Comparison of ENCODE assay signal across 9 cellular contexts in genomic region chr3:81643721-81644120, GRCh38.
DNase-seq lines count a peak whose midpoint lies in the region; ATAC-seq and TF ChIP-seq lines count a peak whose summit lies in the region.
"Had no signal": no experiment of that assay in that cellular context is flagged by ENCODE, and none has a peak within 500 bp of the region (broad histone marks: within the 10 kb centered on the region; RNA-seq: fewer than 3 reads in every experiment).

No MANE protein-coding gene starts in this region.

- H3K4me1 ChIP-seq in DND-41 (ENCODE audit: insufficient read depth, low read length): no peaks in the 10 kb centered on the region

- in situ Hi-C loops in T47D (cut with HindIII; ENCODE audit: low pct_unique_long_range_greater_than_20kb, low sequenced_read_pairs): no loop called here

- no peak for ATAC-seq in DND-41 (ENCODE audit: insufficient read depth, low read depth)
- no peak for ATAC-seq in HG02571 (IDR thresholded peaks at IDR 0.05; ENCODE audit: unreplicated experiment)
- no peak for ATAC-seq in T-helper 17 cell

- no peaks in the 10 kb centered on the region for H3K79me2 ChIP-seq in DND-41 (ENCODE audit: insufficient read depth, low read length)

- H3K36me3 ChIP-seq in DND-41 (ENCODE audit: insufficient read depth, low read length): peaks cover 79% of the 10 kb centered on the region

- H3K9me3 ChIP-seq in DND-41 (ENCODE audit: insufficient read depth, low read length, severe bottlenecking) (no peaks in the 10 kb centered on the region), T-helper 17 cell (ENCODE audit: control insufficient read depth, low read length, poor library complexity, severe bottlenecking) (no peaks in the 10 kb centered on the region)

- H3K27ac Mint-ChIP-seq in T-helper 17 cell: no peak overlapping the region
- H3K27ac Mint-ChIP-seq: T-helper 1 cell treated with Interleukin-12 subunit alpha and Interleukin-12 subunit beta and Interleukin-4 antibody, amounts not matched to agents 30 μg/mL and 1 μg/mL, for 36 hours had no signal

- peak; percentile 36 for TF ChIP-seq CTCF in DND-41 (IDR thresholded peaks at IDR 0.05; ENCODE audit: borderline replicate concordance, extremely low read depth, low read length, poor library complexity, severe bottlenecking)

- no peak overlapping the region for H3K4me3 ChIP-seq in DND-41 (ENCODE audit: low read depth in 1 of 2, low read length in 2 of 2)

- H3K27me3 ChIP-seq in DND-41 (ENCODE audit: insufficient read depth, low read length, poor library complexity): no peaks in the 10 kb centered on the region

- H3K4me2 ChIP-seq in DND-41 (ENCODE audit: insufficient read depth, low read length): no peak overlapping the region

- no peaks in the 10 kb centered on the region for H3K27me3 Mint-ChIP-seq in T-helper 17 cell

- no peaks in the 10 kb centered on the region for H3K36me3 Mint-ChIP-seq in T-helper 17 cell (ENCODE audit: low read depth)

- H2AFZ ChIP-seq in DND-41 (ENCODE audit: low read depth, low read length): no peak overlapping the region

- DNase-seq in DND-41 (no peak), MV-4-11 (lab: John Stamatoyannopoulos, UW) (peak; percentile 14), T47D (ENCODE audit: low read depth in 1 of 2, low spot score in 1 of 2) (peak; percentile 1 to 55), lung microvascular endothelial cell (ENCODE audit: low read depth in 2 of 2) (peak; percentile 31 to 55), T-helper 17 cell (no peak)
- no peak for DNase-seq in stimulated activated CD4-positive, alpha-beta T cell treated with anti-CD3 and anti-CD28 coated beads, Interleukin-2, amount 100 ng/mL, for 48 hours
- DNase-seq in NK-92 treated with Interleukin-12 subunit alpha and Interleukin-12 subunit beta, amount 100 ng/mL, for 24 hours (lab: John Stamatoyannopoulos, UW): no peak

- H3K9ac ChIP-seq in DND-41 (ENCODE audit: low read depth, low read length): no peak overlapping the region

- H4K20me1 ChIP-seq in DND-41 (ENCODE audit: insufficient read depth, low read length): no peaks in the 10 kb centered on the region

- no peak overlapping the region for H3K27ac ChIP-seq in DND-41 (ENCODE audit: low read length)

- no peak overlapping the region for H3K4me3 Mint-ChIP-seq in T-helper 17 cell
- H3K4me3 Mint-ChIP-seq: T-helper 1 cell treated with Interleukin-12 subunit alpha and Interleukin-12 subunit beta and Interleukin-4 antibody, amounts not matched to agents 30 μg/mL and 1 μg/mL, for 36 hours had no signal

- no peaks in the 10 kb centered on the region for H3K4me1 Mint-ChIP-seq in T-helper 17 cell

Comparison
In these comparisons a context has a peak if more than half of its experiments do, and no peak if none do; other contexts are left out.
1. DNase-seq: peak in MV-4-11 (single experiment), T47D (2 of 2) and lung microvascular endothelial cell (2 of 2); none in DND-41 (single experiment), stimulated activated CD4-positive, alpha-beta T cell treated with anti-CD3 and anti-CD28 coated beads, Interleukin-2, amount 100 ng/mL, for 48 hours (0 of 2), T-helper 17 cell (0 of 3) and NK-92 treated with Interleukin-12 subunit alpha and Interleukin-12 subunit beta, amount 100 ng/mL, for 24 hours (single experiment).